Comparison of ENCODE assay signal across 15 cellular contexts in genomic region chr13:33401238-33401637, GRCh38.
A peak's percentile ranks its signal among the peaks of the same experiment; 100 is the strongest.
DNase-seq lines count a peak whose midpoint lies in the region; ATAC-seq and TF ChIP-seq lines count a peak whose summit lies in the region.
"Had no signal": no experiment of that assay in that cellular context is flagged by ENCODE, and none has a peak within 500 bp of the region (broad histone marks: within the 10 kb centered on the region; RNA-seq: fewer than 3 reads in every experiment).

No MANE protein-coding gene starts in this region.

- in situ Hi-C loops in G401 (cut with HindIII; ENCODE audit: low sequenced_read_pairs), result no loop called here

- TF ChIP-seq CTCF in VCaP (conservative IDR thresholded peaks at IDR 0.05), result no peak
- TF ChIP-seq CTCF in osteoblast (IDR thresholded peaks at IDR 0.05; ENCODE audit: extremely low read depth, low read depth, low read length), result no peak

- POLR2A ChIA-PET in naive thymus-derived CD4-positive, alpha-beta T cell (lab: Charles Lee), result no interaction called here

- H3K4me2 ChIP-seq in osteoblast (ENCODE audit: insufficient read depth, low read length), result no peak overlapping the region

- peaks cover 28% of the 10 kb centered on the region for H3K4me1 ChIP-seq in muscle layer of colon (ENCODE audit: insufficient read depth, low read length)
- H3K4me1 ChIP-seq in osteoblast (ENCODE audit: insufficient read depth, low read length), result no peaks in the 10 kb centered on the region
- no peaks in the 10 kb centered on the region for H3K4me1 ChIP-seq in naive thymus-derived CD4-positive, alpha-beta T cell (ENCODE audit: control insufficient read depth in 2 of 2, insufficient read depth in 2 of 2, low read length in 2 of 2)

- CTCF ChIA-PET in naive thymus-derived CD4-positive, alpha-beta T cell (lab: Charles Lee), result no interaction called here

- no peak overlapping the region for H2AFZ ChIP-seq in osteoblast (ENCODE audit: low read length)

- H3K9ac ChIP-seq in muscle layer of colon (ENCODE audit: low read length), result no peak overlapping the region

- no peaks in the 10 kb centered on the region for H3K36me3 ChIP-seq in muscle layer of colon (ENCODE audit: insufficient read depth, low read length)
- H3K36me3 ChIP-seq in osteoblast (ENCODE audit: insufficient read depth, low read length), result no peaks in the 10 kb centered on the region
- H3K36me3 ChIP-seq in naive thymus-derived CD4-positive, alpha-beta T cell (ENCODE audit: control insufficient read depth in 2 of 3, insufficient read depth in 3 of 3, low read length in 3 of 3), result no peaks in the 10 kb centered on the region
- H3K36me3 ChIP-seq: neutrophil had no signal

- H3K27ac ChIP-seq in VCaP (peak overlapping the region; percentile 18; the same call in 1 of the 2 replicates), muscle layer of colon (ENCODE audit: low read depth, low read length) (peak overlapping the region; percentile 54), osteoblast (ENCODE audit: low read depth, low read length) (no peak overlapping the region)
- no peak overlapping the region for H3K27ac ChIP-seq in naive thymus-derived CD4-positive, alpha-beta T cell (ENCODE audit: low read depth, low read length)
- H3K27ac ChIP-seq: neutrophil had no signal

- H3K9me3 ChIP-seq in muscle layer of colon (ENCODE audit: low read length), result no peaks in the 10 kb centered on the region
- H3K9me3 ChIP-seq in osteoblast (ENCODE audit: low read depth, low read length), result no peaks in the 10 kb centered on the region
- no peaks in the 10 kb centered on the region for H3K9me3 ChIP-seq in naive thymus-derived CD4-positive, alpha-beta T cell (ENCODE audit: control insufficient read depth in 2 of 3, low read length in 3 of 3)
- H3K9me3 ChIP-seq: neutrophil had no signal

- peak; percentile 2 for DNase-seq in G401 (ENCODE audit: low spot score)
- DNase-seq in NCI-H1105 treated with DMSO at 0.1 percent for 48 hours (lab: John Stamatoyannopoulos, UW), result peak; percentile 83
- no peak for DNase-seq in osteoblast (ENCODE audit: insufficient read length, low spot score, missing footprints)
- no peak for DNase-seq in naive thymus-derived CD4-positive, alpha-beta T cell
- no peak for DNase-seq in islet precursor cell
- DNase-seq: activated CD4-positive, alpha-beta T cell treated with anti-CD3 and anti-CD28 coated beads, Interleukin-2, amount 10 ng/mL, durations not matched to agents 7 days and 5 days; activated naive CD8-positive, alpha-beta T cell treated with anti-CD3 and anti-CD28 coated beads for 36 hours; activated T-cell treated with anti-CD3 and anti-CD28 coated beads, Interleukin-2, amount 50 U/mL, for 1 hour; effector memory CD8-positive, alpha-beta T cell; mesenchymal stem cell; SIG-M5 had no signal

- H4K20me1 ChIP-seq in osteoblast (ENCODE audit: insufficient read depth, low read length), result no peaks in the 10 kb centered on the region

- no peaks in the 10 kb centered on the region for H3K4me1 Mint-ChIP-seq in naive thymus-derived CD4-positive, alpha-beta T cell
- H3K4me1 Mint-ChIP-seq: activated CD4-positive, alpha-beta T cell treated with anti-CD3 and anti-CD28 coated beads, Interleukin-2, amount 10 ng/mL, durations not matched to agents 7 days and 5 days; activated naive CD8-positive, alpha-beta T cell treated with anti-CD3 and anti-CD28 coated beads for 36 hours; stimulated activated effector memory CD8-positive, alpha-beta T cell treated with anti-CD3 and anti-CD28 coated beads, Interleukin-12 subunit alpha, Interleukin-12 subunit beta, amount 100 ng/mL, for 72 hours had no signal

- H3K79me2 ChIP-seq in osteoblast (ENCODE audit: insufficient read depth, low read length), result no peaks in the 10 kb centered on the region

- H3K27me3 Mint-ChIP-seq in naive thymus-derived CD4-positive, alpha-beta T cell, result peaks cover 0 to 6% (median 4%) of the 10 kb centered on the region in 5 donors
- H3K27me3 Mint-ChIP-seq: activated CD4-positive, alpha-beta T cell treated with anti-CD3 and anti-CD28 coated beads, Interleukin-2, amount 10 ng/mL, durations not matched to agents 7 days and 5 days; activated naive CD8-positive, alpha-beta T cell treated with anti-CD3 and anti-CD28 coated beads for 36 hours had no signal

- ATAC-seq in naive thymus-derived CD4-positive, alpha-beta T cell, result no peak
- ATAC-seq: effector memory CD8-positive, alpha-beta T cell; stimulated activated effector memory CD8-positive, alpha-beta T cell treated with anti-CD3 and anti-CD28 coated beads, Interleukin-12 subunit alpha, Interleukin-12 subunit beta, amount 100 ng/mL, for 72 hours had no signal

- intact Hi-C loops in naive thymus-derived CD4-positive, alpha-beta T cell (cut with micrococcal nuclease), result no loop called here

- no peak overlapping the region for H3K4me3 Mint-ChIP-seq in naive thymus-derived CD4-positive, alpha-beta T cell
- H3K4me3 Mint-ChIP-seq: activated CD4-positive, alpha-beta T cell treated with anti-CD3 and anti-CD28 coated beads, Interleukin-2, amount 10 ng/mL, durations not matched to agents 7 days and 5 days; activated naive CD8-positive, alpha-beta T cell treated with anti-CD3 and anti-CD28 coated beads for 36 hours; effector memory CD8-positive, alpha-beta T cell; stimulated activated effector memory CD8-positive, alpha-beta T cell treated with anti-CD3 and anti-CD28 coated beads, Interleukin-12 subunit alpha, Interleukin-12 subunit beta, amount 100 ng/mL, for 72 hours had no signal

- H3K27me3 ChIP-seq in muscle layer of colon (ENCODE audit: control insufficient read depth in 1 of 2, insufficient read depth in 2 of 2, low read length in 2 of 2), result no peaks in the 10 kb centered on the region
- H3K27me3 ChIP-seq in osteoblast (ENCODE audit: insufficient read depth, low read length), result no peaks in the 10 kb centered on the region
- H3K27me3 ChIP-seq in naive thymus-derived CD4-positive, alpha-beta T cell (ENCODE audit: control insufficient read depth in 2 of 2, insufficient read depth in 2 of 2, low read length in 2 of 2), result no peaks in the 10 kb centered on the region
- H3K27me3 ChIP-seq: neutrophil had no signal

- peaks cover 0 to 9% (median 5%) of the 10 kb centered on the region in 11 donors for H3K9me3 Mint-ChIP-seq in naive thymus-derived CD4-positive, alpha-beta T cell
- H3K9me3 Mint-ChIP-seq: activated CD4-positive, alpha-beta T cell treated with anti-CD3 and anti-CD28 coated beads, Interleukin-2, amount 10 ng/mL, durations not matched to agents 7 days and 5 days; activated naive CD8-positive, alpha-beta T cell treated with anti-CD3 and anti-CD28 coated beads for 36 hours; effector memory CD8-positive, alpha-beta T cell; stimulated activated effector memory CD8-positive, alpha-beta T cell treated with anti-CD3 and anti-CD28 coated beads, Interleukin-12 subunit alpha, Interleukin-12 subunit beta, amount 100 ng/mL, for 72 hours had no signal

- H3K36me3 Mint-ChIP-seq in naive thymus-derived CD4-positive, alpha-beta T cell, result no peaks in the 10 kb centered on the region
- H3K36me3 Mint-ChIP-seq: activated naive CD8-positive, alpha-beta T cell treated with anti-CD3 and anti-CD28 coated beads for 36 hours; stimulated activated effector memory CD8-positive, alpha-beta T cell treated with anti-CD3 and anti-CD28 coated beads, Interleukin-12 subunit alpha, Interleukin-12 subunit beta, amount 100 ng/mL, for 72 hours had no signal

- H3K27ac Mint-ChIP-seq in naive thymus-derived CD4-positive, alpha-beta T cell, result no peak overlapping the region
- H3K27ac Mint-ChIP-seq: activated CD4-positive, alpha-beta T cell treated with anti-CD3 and anti-CD28 coated beads, Interleukin-2, amount 10 ng/mL, durations not matched to agents 7 days and 5 days; activated naive CD8-positive, alpha-beta T cell treated with anti-CD3 and anti-CD28 coated beads for 36 hours; effector memory CD8-positive, alpha-beta T cell; stimulated activated effector memory CD8-positive, alpha-beta T cell treated with anti-CD3 and anti-CD28 coated beads, Interleukin-12 subunit alpha, Interleukin-12 subunit beta, amount 100 ng/mL, for 72 hours had no signal

- H3K4me3 ChIP-seq in muscle layer of colon (ENCODE audit: low read depth in 1 of 2, low read length in 2 of 2) (no peak overlapping the region), osteoblast (ENCODE audit: insufficient read depth, low read length) (no peak overlapping the region)
- no peak overlapping the region for H3K4me3 ChIP-seq in naive thymus-derived CD4-positive, alpha-beta T cell (ENCODE audit: low read length)

Comparison
In these comparisons a context has a peak if more than half of its experiments do, and no peak if none do; other contexts are left out.
1. DNase-seq: peak in G401 (single experiment) and NCI-H1105 treated with DMSO at 0.1 percent for 48 hours (single experiment); none in osteoblast (single experiment), naive thymus-derived CD4-positive, alpha-beta T cell (0 of 9) and islet precursor cell (single experiment).
2. H3K27ac ChIP-seq: peak in VCaP (single experiment) and muscle layer of colon (single experiment); none in osteoblast (single experiment) and naive thymus-derived CD4-positive, alpha-beta T cell (single experiment).